Comparison of ENCODE assay signal across 7 cellular contexts in the genomic region with DNA sequence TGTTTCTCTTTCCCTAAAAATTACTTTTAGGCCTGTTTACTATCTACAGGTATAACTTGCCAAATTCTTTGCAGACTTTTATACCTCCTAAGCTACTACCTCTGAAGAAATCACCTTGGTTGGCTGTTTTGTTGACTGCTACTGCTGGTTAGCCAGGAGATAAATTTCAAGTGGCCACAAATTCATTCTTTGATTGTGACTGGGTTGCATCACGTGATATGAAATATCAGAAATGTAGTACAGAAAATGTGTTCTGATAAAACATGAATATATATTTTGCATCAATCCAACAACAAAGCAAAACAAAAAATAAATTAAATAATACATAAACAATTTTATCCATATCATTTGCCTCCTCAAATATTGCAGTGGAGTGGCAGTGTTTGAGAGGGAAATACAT.
"Had no signal": no experiment of that assay in that cellular context is flagged by ENCODE, and none has a peak within 500 bp of the region (broad histone marks: within the 10 kb centered on the region; RNA-seq: fewer than 3 reads in every experiment).

No MANE protein-coding gene starts in this region.

- FAIRE-seq: G401.6, GM12891, GM12892, GM18507, GM19239 had no signal

- DNase-seq: GDM1, GF-D8 had no signal
